ENCODE assay signal across 11 cellular contexts in the genomic region with DNA sequence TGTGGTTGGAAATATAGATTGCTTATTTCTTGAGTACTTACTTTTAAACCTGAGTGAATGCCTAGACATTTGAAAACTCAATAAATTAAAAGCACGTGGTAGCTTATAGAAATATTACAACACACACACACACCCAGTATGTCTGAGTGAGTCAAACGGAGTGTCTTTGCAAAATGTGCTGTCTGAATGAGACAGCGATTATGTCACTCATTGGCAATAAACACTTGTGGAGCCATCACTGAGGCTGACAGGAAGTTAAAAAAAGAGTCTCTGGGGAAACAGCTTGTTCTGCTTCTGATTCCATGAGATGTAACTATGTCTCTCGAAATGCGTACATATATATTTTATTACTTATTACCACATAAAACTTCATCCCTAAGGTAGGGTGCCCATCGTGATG. TPM values are rescaled to one million over a fixed set of nuclear protein-coding genes. Genes with fewer than 3 reads are reported as not detected.
A peak's percentile ranks its signal among the peaks of the same experiment; 100 is the strongest.
DNase-seq lines count a peak whose midpoint lies in the region; ATAC-seq and TF ChIP-seq lines count a peak whose summit lies in the region.
"Had no signal": no experiment of that assay in that cellular context is flagged by ENCODE, and none has a peak within 500 bp of the region (broad histone marks: within the 10 kb centered on the region; RNA-seq: fewer than 3 reads in every experiment).

No MANE protein-coding gene starts in this region.

- H3K27ac ChIP-seq in esophagus (ENCODE audit: low read depth in 2 of 2, low read length in 1 of 2) (peak overlapping the region; percentile 89 to 90), sigmoid colon (peak overlapping the region; percentile 49 to 84 (median 66)), thyroid gland (no peak overlapping the region)
- H3K27ac ChIP-seq: cardiac muscle cell had no signal

- 37 to 52% methylated on average over 6 of the region's 6 CpGs for WGBS in esophagus, 2 donors
- 58 to 78% methylated on average over 6 of the region's 6 CpGs for WGBS in sigmoid colon, 2 donors
- 72 to 81% methylated on average over 6 of the region's 6 CpGs for WGBS in thyroid gland, 2 donors

- no peak for TF ChIP-seq POLR2A in sigmoid colon (IDR thresholded peaks at IDR 0.05)
- no peak for TF ChIP-seq POLR2A in thyroid gland (IDR thresholded peaks at IDR 0.05)

- no peaks in the 10 kb centered on the region for H3K9me3 Mint-ChIP-seq in naive thymus-derived CD8-positive, alpha-beta T cell
- H3K9me3 Mint-ChIP-seq in immature natural killer cell: no peaks in the 10 kb centered on the region

- no peaks in the 10 kb centered on the region for H3K36me3 Mint-ChIP-seq in naive thymus-derived CD8-positive, alpha-beta T cell
- H3K36me3 Mint-ChIP-seq in immature natural killer cell: no peaks in the 10 kb centered on the region

- peaks cover 0 to 12% (median 0%) of the 10 kb centered on the region in 4 donors for H3K4me1 Mint-ChIP-seq in naive thymus-derived CD8-positive, alpha-beta T cell
- H3K4me1 Mint-ChIP-seq in immature natural killer cell: no peaks in the 10 kb centered on the region

- H3K4me1 ChIP-seq in esophagus (ENCODE audit: control insufficient read depth in 2 of 2, insufficient read depth in 2 of 2, low read length in 1 of 2) (peaks cover 0 to 5% of the 10 kb centered on the region in 2 donors), sigmoid colon (peaks cover 0 to 49% (median 37%) of the 10 kb centered on the region in 4 donors), thyroid gland (peaks cover 0 to 8% of the 10 kb centered on the region in 2 donors)
- H3K4me1 ChIP-seq: tibial artery had no signal

- H3K4me3 ChIP-seq in esophagus (ENCODE audit: low read depth in 1 of 2, low read length in 2 of 2) (no peak overlapping the region), sigmoid colon (no peak overlapping the region), thyroid gland (replicated peaks in 1 of 3) (no peak overlapping the region)
- H3K4me3 ChIP-seq: cardiac muscle cell, tibial artery had no signal

- DNase-seq in ELR (ENCODE audit: low read depth) (peak; percentile 87), MV-4-11 (lab: John Stamatoyannopoulos, UW) (peak; percentile 95), sigmoid colon (no peak), thyroid gland (no peak), immature natural killer cell (no peak)
- no peak for DNase-seq in stimulated activated CD4-positive, alpha-beta T cell treated with anti-CD3 and anti-CD28 coated beads, Interleukin-2, amount 100 ng/mL, for 48 hours
- no peak for DNase-seq in naive thymus-derived CD8-positive, alpha-beta T cell
- DNase-seq: posterior cingulate gyrus had no signal

- ATAC-seq in naive thymus-derived CD8-positive, alpha-beta T cell: no peak

- no peak overlapping the region for H3K4me3 Mint-ChIP-seq in naive thymus-derived CD8-positive, alpha-beta T cell
- H3K4me3 Mint-ChIP-seq in immature natural killer cell: no peak overlapping the region

- no peaks in the 10 kb centered on the region for H3K27me3 ChIP-seq in esophagus (ENCODE audit: control insufficient read depth in 1 of 2, insufficient read depth in 2 of 2, low read length in 2 of 2)
- no peaks in the 10 kb centered on the region for H3K27me3 ChIP-seq in sigmoid colon
- no peaks in the 10 kb centered on the region for H3K27me3 ChIP-seq in thyroid gland
- H3K27me3 ChIP-seq: cardiac muscle cell, tibial artery had no signal

- POLR2A ChIA-PET in naive thymus-derived CD8-positive, alpha-beta T cell (lab: Charles Lee): interaction anchor here (0.7 kb wide), 1 partner anchor 95 kb away, joined by 4 read pairs; no protein-coding TSS in a partner anchor

- no peaks in the 10 kb centered on the region for H3K27me3 Mint-ChIP-seq in naive thymus-derived CD8-positive, alpha-beta T cell
- H3K27me3 Mint-ChIP-seq in immature natural killer cell (ENCODE audit: low read depth in 3 of 3): peaks cover 0 to 8% (median 2%) of the 10 kb centered on the region in 3 donors

- peak in 3 of 4 donors; percentile 36 to 72 (median 68) for TF ChIP-seq EP300 in sigmoid colon (IDR thresholded peaks at IDR 0.05)

- intact Hi-C loops in sigmoid colon (cut with DNase I) (loop anchor here (5.0 to 10.0 kb wide), 2 partner anchors 77 to 310 kb away; a partner anchor contains a TSS), thyroid gland (cut with DNase I) (loop anchor here (10.0 kb wide), 1 partner anchor 430 kb away; no protein-coding TSS in a partner anchor)

- TF ChIP-seq CTCF in sigmoid colon (IDR thresholded peaks at IDR 0.05) (no peak), thyroid gland (IDR thresholded peaks at IDR 0.05) (no peak)

- H3K9me3 ChIP-seq in esophagus (ENCODE audit: control insufficient read depth in 2 of 2, insufficient read depth in 1 of 2, low read depth in 1 of 2, low read length in 1 of 2) (no peaks in the 10 kb centered on the region), sigmoid colon (no peaks in the 10 kb centered on the region), thyroid gland (no peaks in the 10 kb centered on the region)
- H3K9me3 ChIP-seq: tibial artery had no signal

- H3K36me3 ChIP-seq in esophagus (ENCODE audit: control insufficient read depth in 2 of 2, insufficient read depth in 2 of 2, low read length in 1 of 2) (no peaks in the 10 kb centered on the region), sigmoid colon (no peaks in the 10 kb centered on the region), thyroid gland (no peaks in the 10 kb centered on the region)
- H3K36me3 ChIP-seq: cardiac muscle cell, tibial artery had no signal

- no peak overlapping the region for H3K27ac Mint-ChIP-seq in naive thymus-derived CD8-positive, alpha-beta T cell
- no peak overlapping the region for H3K27ac Mint-ChIP-seq in immature natural killer cell

RNA-seq across cellular contexts. Expression of a gene that starts 22.3 kb away (rescaled TPM):
- polyA plus RNA-seq in esophagus: 10 to 100 TPM; 26.9 to 47.1 TPM
- 10 to 100 TPM; 31.4 to 41.0 (median 38.3) TPM for total RNA-seq in sigmoid colon
- polyA plus RNA-seq in sigmoid colon: 10 to 100 TPM; 34.6 to 69.4 (median 44.4) TPM
- 10 to 100 TPM; 69.8 to 74.8 TPM for total RNA-seq in naive thymus-derived CD8-positive, alpha-beta T cell
- 10 to 100 TPM; 41.0 to 57.8 (median 48.8) TPM for polyA plus RNA-seq in naive thymus-derived CD8-positive, alpha-beta T cell
- total RNA-seq in thyroid gland: 10 to 100 TPM; 36.0 to 50.5 (median 40.9) TPM
- 10 to 100 TPM; 63.5 to 99.1 (median 75.5) TPM for polyA plus RNA-seq in immature natural killer cell

RNA-seq across cellular contexts. Expression of a gene that starts 32.2 kb away (rescaled TPM):
- polyA plus RNA-seq in esophagus (100 to 1,000 TPM in 1 of 2 donors, 10 to 100 TPM in 1; 48.0 to 174 TPM), sigmoid colon (1 to 10 TPM; 1.2 to 2.9 (median 1.6) TPM), immature natural killer cell (not detected)
- total RNA-seq in sigmoid colon (not detected), thyroid gland (not detected)
- not detected for total RNA-seq in naive thymus-derived CD8-positive, alpha-beta T cell
- not detected for polyA plus RNA-seq in naive thymus-derived CD8-positive, alpha-beta T cell
- total RNA-seq: cardiac muscle cell had no signal
- polyA plus RNA-seq: cardiac muscle cell had no signal

Comparison
In these comparisons a context has a peak if more than half of its experiments do, and no peak if none do; other contexts are left out.
1. DNase-seq: peak in ELR (single experiment) and MV-4-11 (single experiment); none in sigmoid colon (single experiment), stimulated activated CD4-positive, alpha-beta T cell treated with anti-CD3 and anti-CD28 coated beads, Interleukin-2, amount 100 ng/mL, for 48 hours (0 of 2), naive thymus-derived CD8-positive, alpha-beta T cell (0 of 10), thyroid gland (0 of 2) and immature natural killer cell (0 of 3).
2. H3K27ac ChIP-seq: peak in esophagus (2 of 2) and sigmoid colon (4 of 4); none in thyroid gland (0 of 3).
3. RNA of a gene that starts 32.2 kb away (polyA plus RNA-seq): 48.0 to 174 TPM in esophagus; 1.2 to 2.9 TPM in sigmoid colon, not detected in naive thymus-derived CD8-positive, alpha-beta T cell and not detected in immature natural killer cell; every median in the first group is over 10 times any median in the second.